Comparison of ENCODE assay signal across 13 cellular contexts in the genomic region with DNA sequence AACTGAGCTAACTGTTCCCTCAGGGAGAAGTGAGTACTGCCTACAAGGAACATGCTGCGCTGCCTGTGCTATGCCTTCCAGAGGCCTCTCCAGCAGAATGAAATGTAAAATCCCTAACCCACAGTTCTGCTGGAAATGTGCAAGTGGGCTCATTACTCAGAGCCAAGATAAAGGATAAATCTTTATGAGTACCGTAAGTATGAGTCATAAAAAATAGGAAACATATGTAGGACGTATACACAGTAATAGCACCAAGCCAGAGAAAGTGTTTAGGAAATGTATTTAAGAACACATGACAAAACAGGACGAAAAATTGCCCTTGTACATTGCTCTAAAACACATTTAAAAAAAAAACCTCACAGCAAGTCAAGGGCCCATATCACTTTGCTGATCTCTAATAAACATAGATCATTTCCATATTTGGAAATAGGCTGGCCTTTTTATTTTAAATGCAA.
DNase-seq lines count a peak whose midpoint lies in the region; ATAC-seq, FAIRE-seq and TF ChIP-seq lines count a peak whose summit lies in the region.
"Had no signal": no experiment of that assay in that cellular context is flagged by ENCODE, and none has a peak within 500 bp of the region (broad histone marks: within the 10 kb centered on the region; RNA-seq: fewer than 3 reads in every experiment).

No MANE protein-coding gene starts in this region.

- peak; percentile 81 for ATAC-seq in PC-3
- no peak for ATAC-seq in stimulated activated memory B cell treated with anti-CD40 and anti-IgM and Interleukin-4, amounts not matched to agents 10 μg/mL and 1 μg/mL and 100 μg/mL, for 72 hours
- ATAC-seq: stimulated activated naive CD8-positive, alpha-beta T cell treated with anti-CD3 and anti-CD28 coated beads, Interleukin-15, amount 100 ng/mL, for 72 hours had no signal

- H3K9ac ChIP-seq in PC-3 (ENCODE audit: low read length) (no peak overlapping the region), endothelial cell of umbilical vein (replicated peaks; ENCODE audit: extremely low read depth, insufficient read depth, low read length) (no peak overlapping the region)
- H3K9ac ChIP-seq: KMS-11 had no signal

- no peaks in the 10 kb centered on the region for H3K79me2 ChIP-seq in PC-3 (ENCODE audit: low read length)
- H3K79me2 ChIP-seq in endothelial cell of umbilical vein (ENCODE audit: control insufficient read depth, insufficient read depth, low read length), result no peaks in the 10 kb centered on the region

- peak; percentile 84 for FAIRE-seq in endothelial cell of umbilical vein (lab: Jason Lieb, UNC)
- FAIRE-seq: islet of Langerhans, small intestine had no signal

- peak overlapping the region; percentile 39; the same call in 1 of the 2 replicates for H3K27ac ChIP-seq in C4-2B
- no peak overlapping the region for H3K27ac ChIP-seq in PC-3 (ENCODE audit: low read length)
- peak overlapping the region; percentile 54 for H3K27ac ChIP-seq in endothelial cell of umbilical vein (ENCODE audit: insufficient read depth, low read depth, low read length)
- peak overlapping the region; percentile 52 to 64 for H3K27ac ChIP-seq in prostate gland
- H3K27ac ChIP-seq: KMS-11 had no signal

- H4K20me1 ChIP-seq in PC-3 (ENCODE audit: low read length) (no peaks in the 10 kb centered on the region), endothelial cell of umbilical vein (replicated peaks; ENCODE audit: control insufficient read depth, extremely low read depth, insufficient read depth, low read length) (no peaks in the 10 kb centered on the region)

- H3F3A ChIP-seq in PC-3 (ENCODE audit: low read length, unreplicated experiment), result no peaks in the 10 kb centered on the region

- intact Hi-C loops in PC-3 (cut with micrococcal nuclease), result no loop called here
- intact Hi-C loops in endothelial cell of umbilical vein (cut with micrococcal nuclease), result loop anchor here (1.0 kb wide), 2 partner anchors 49 to 104 kb away; no protein-coding TSS in a partner anchor
- intact Hi-C loops in prostate gland (cut with DNase I), result no loop called here

- no peak for TF ChIP-seq CTCF in C4-2B (conservative IDR thresholded peaks at IDR 0.05)
- no peak for TF ChIP-seq CTCF in PC-3 (conservative IDR thresholded peaks at IDR 0.05; ENCODE audit: low read depth, low read length)
- no peak for TF ChIP-seq CTCF in endothelial cell of umbilical vein (IDR thresholded peaks at IDR 0.05; ENCODE audit: extremely low read depth in 1 of 2, insufficient read depth in 1 of 2, low read depth in 1 of 2, low read length in 2 of 2)
- TF ChIP-seq CTCF in prostate gland (IDR thresholded peaks at IDR 0.05), result no peak
- no peak for TF ChIP-seq CTCF in GM10248 (IDR thresholded peaks at IDR 0.05; ENCODE audit: control extremely low read depth, extremely low read depth, low read depth, missing control alignments)

- H3K27me3 ChIP-seq in PC-3 (ENCODE audit: low read length) (no peaks in the 10 kb centered on the region), endothelial cell of umbilical vein (ENCODE audit: control insufficient read depth in 2 of 2, insufficient read depth in 2 of 2, low read length in 2 of 2) (no peaks in the 10 kb centered on the region), prostate gland (replicated peaks; ENCODE audit: insufficient read depth) (no peaks in the 10 kb centered on the region)

- peak; percentile 75 for DNase-seq in PC-3
- DNase-seq in endothelial cell of umbilical vein (ENCODE audit: low read depth, low spot score), result peak; percentile 94
- DNase-seq in prostate gland (ENCODE audit: low spot score), result no peak
- no peak for DNase-seq in cerebellum (ENCODE audit: low spot score)
- DNase-seq in GM10248 (ENCODE audit: extremely low spot score), result no peak
- no peak for DNase-seq in GDM1 (lab: John Stamatoyannopoulos, UW)
- DNase-seq: activated CD4-positive, alpha-beta T cell treated with anti-CD3 and anti-CD28 coated beads for 48 hours; small intestine; stimulated activated naive CD8-positive, alpha-beta T cell treated with anti-CD3 and anti-CD28 coated beads, Interleukin-15, amount 100 ng/mL, for 72 hours had no signal

- no peaks in the 10 kb centered on the region for H3K9me1 ChIP-seq in endothelial cell of umbilical vein (replicated peaks; ENCODE audit: control insufficient read depth, extremely low read depth, insufficient read depth, low read length)

- dilution Hi-C loops in endothelial cell of umbilical vein (cut with MboI; ENCODE audit: extremely low pct_ligation_motif_present, low sequenced_read_pairs), result no loop called here

- TF ChIP-seq POLR2A in endothelial cell of umbilical vein (IDR thresholded peaks at IDR 0.05; ENCODE audit: low read depth, low read length) (no peak), prostate gland (IDR thresholded peaks at IDR 0.05) (no peak)

- no peaks in the 10 kb centered on the region for H3K36me3 ChIP-seq in PC-3 (ENCODE audit: low read depth, low read length)
- H3K36me3 ChIP-seq in endothelial cell of umbilical vein (ENCODE audit: control insufficient read depth in 2 of 2, extremely low read depth in 1 of 2, insufficient read depth in 2 of 2, low read length in 2 of 2), result no peaks in the 10 kb centered on the region
- no peaks in the 10 kb centered on the region for H3K36me3 ChIP-seq in prostate gland

- H2AFZ ChIP-seq in PC-3 (ENCODE audit: low read length) (no peak overlapping the region), endothelial cell of umbilical vein (ENCODE audit: low read depth, low read length) (no peak overlapping the region)

- H3K4me2 ChIP-seq in PC-3 (ENCODE audit: low read length) (peak overlapping the region; percentile 30; the same call in 1 of the 2 replicates), endothelial cell of umbilical vein (ENCODE audit: insufficient read depth, low read length) (peak overlapping the region; percentile 37)
- H3K4me2 ChIP-seq: KMS-11 had no signal

- H3K4me3 Mint-ChIP-seq in stimulated activated memory B cell treated with anti-CD40 and anti-IgM and Interleukin-4, amounts not matched to agents 10 μg/mL and 1 μg/mL and 100 μg/mL, for 72 hours, result no peak overlapping the region
- H3K4me3 Mint-ChIP-seq: stimulated activated naive CD8-positive, alpha-beta T cell treated with anti-CD3 and anti-CD28 coated beads, Interleukin-15, amount 100 ng/mL, for 72 hours had no signal

- no TSS peak for BruUV-seq in PC-3 (replicated peaks; lab: Mats Ljungman, UMichigan)
- no TSS peak for BruUV-seq in endothelial cell of umbilical vein (replicated peaks; lab: Mats Ljungman, UMichigan)

- H3K27ac Mint-ChIP-seq in stimulated activated memory B cell treated with anti-CD40 and anti-IgM and Interleukin-4, amounts not matched to agents 10 μg/mL and 1 μg/mL and 100 μg/mL, for 72 hours, result no peak overlapping the region
- H3K27ac Mint-ChIP-seq: stimulated activated naive CD8-positive, alpha-beta T cell treated with anti-CD3 and anti-CD28 coated beads, Interleukin-15, amount 100 ng/mL, for 72 hours had no signal

- H3K4me3 ChIP-seq in PC-3 (ENCODE audit: low read length) (no peak overlapping the region), endothelial cell of umbilical vein (replicated peaks in 1 of 3; ENCODE audit: insufficient read depth in 1 of 3, low read depth in 1 of 3, low read length in 3 of 3) (no peak overlapping the region), prostate gland (no peak overlapping the region)

- 19% methylated on average over 4 of the region's 4 CpGs for WGBS in prostate gland

- no peaks in the 10 kb centered on the region for H3K4me1 Mint-ChIP-seq in stimulated activated memory B cell treated with anti-CD40 and anti-IgM and Interleukin-4, amounts not matched to agents 10 μg/mL and 1 μg/mL and 100 μg/mL, for 72 hours
- H3K4me1 Mint-ChIP-seq: stimulated activated naive CD8-positive, alpha-beta T cell treated with anti-CD3 and anti-CD28 coated beads, Interleukin-15, amount 100 ng/mL, for 72 hours had no signal

- peaks cover 7% of the 10 kb centered on the region for H3K27me3 Mint-ChIP-seq in stimulated activated memory B cell treated with anti-CD40 and anti-IgM and Interleukin-4, amounts not matched to agents 10 μg/mL and 1 μg/mL and 100 μg/mL, for 72 hours
- H3K27me3 Mint-ChIP-seq: stimulated activated naive CD8-positive, alpha-beta T cell treated with anti-CD3 and anti-CD28 coated beads, Interleukin-15, amount 100 ng/mL, for 72 hours had no signal

- H3K4me1 ChIP-seq in PC-3 (ENCODE audit: insufficient read depth, low read length), result peaks cover 13% of the 10 kb centered on the region
- peaks cover 40% of the 10 kb centered on the region for H3K4me1 ChIP-seq in endothelial cell of umbilical vein (ENCODE audit: control insufficient read depth, extremely low read depth, insufficient read depth, low read length)
- peaks cover 5% of the 10 kb centered on the region for H3K4me1 ChIP-seq in prostate gland (replicated peaks)

- H3K36me3 Mint-ChIP-seq in stimulated activated memory B cell treated with anti-CD40 and anti-IgM and Interleukin-4, amounts not matched to agents 10 μg/mL and 1 μg/mL and 100 μg/mL, for 72 hours, result no peaks in the 10 kb centered on the region

- no peaks in the 10 kb centered on the region for H3K9me3 ChIP-seq in PC-3 (ENCODE audit: low read length)
- no peaks in the 10 kb centered on the region for H3K9me3 ChIP-seq in endothelial cell of umbilical vein (replicated peaks; ENCODE audit: control insufficient read depth, insufficient read depth, low read length)
- no peaks in the 10 kb centered on the region for H3K9me3 ChIP-seq in prostate gland

- POLR2A ChIA-PET in PC-3 (lab: Charles Lee; ENCODE audit: unreplicated experiment) (no interaction called here), endothelial cell of umbilical vein (lab: Charles Lee) (interaction anchor here (0.7 kb wide), 1 partner anchor 30 kb away, joined by 3 read pairs; no protein-coding TSS in a partner anchor), GM10248 (lab: Yijun Ruan, JAX) (no interaction called here)

- no peaks in the 10 kb centered on the region for H3K9me3 Mint-ChIP-seq in stimulated activated memory B cell treated with anti-CD40 and anti-IgM and Interleukin-4, amounts not matched to agents 10 μg/mL and 1 μg/mL and 100 μg/mL, for 72 hours

- CTCF ChIA-PET in PC-3 (lab: Charles Lee), result interaction anchor here (0.6 kb wide), 1 partner anchor 191 kb away, joined by 3 read pairs; no protein-coding TSS in a partner anchor
- CTCF ChIA-PET in endothelial cell of umbilical vein (lab: Charles Lee), result interaction anchor here (0.6 to 2.3 kb wide), 10 partner anchors 10 to 226 kb away, joined by 3 to 7 read pairs (median 4); a partner anchor contains a TSS
- CTCF ChIA-PET in GM10248 (lab: Yijun Ruan, JAX), result interaction anchor here (0.9 to 1.4 kb wide), 2 partner anchors 9 to 95 kb away, joined by 3 read pairs; no protein-coding TSS in a partner anchor

- no peaks in the 10 kb centered on the region for H3K9me2 ChIP-seq in PC-3 (replicated peaks; ENCODE audit: low read length)

TF ChIP-seq in endothelial cell of umbilical vein, 7 proteins besides CTCF, POLR2A, EP300 and RAD21 (continues in another document):
- TF ChIP-seq POLR2AphosphoS5 (IDR thresholded peaks at IDR 0.05; ENCODE audit: insufficient read depth, low read depth, low read length), result peak; percentile 50
- TF ChIP-seq JUN (IDR thresholded peaks at IDR 0.05; ENCODE audit: borderline replicate concordance, insufficient read depth, insufficient read length, low read depth), result peak; percentile 96
- TF ChIP-seq EZH2 (IDR thresholded peaks at IDR 0.05; ENCODE audit: borderline replicate concordance, low read depth, low read length, severe bottlenecking), result no peak
- peak; percentile 65 for TF ChIP-seq GATA2 (IDR thresholded peaks at IDR 0.05; ENCODE audit: insufficient read depth, insufficient read length, low read depth, low read length)

Comparison
In these comparisons a context has a peak if more than half of its experiments do, and no peak if none do; other contexts are left out.
1. DNase-seq: peak in PC-3 (single experiment) and endothelial cell of umbilical vein (single experiment); none in prostate gland (single experiment), cerebellum (single experiment), GM10248 (single experiment) and GDM1 (single experiment).